1 cellular context compared by ENCODE assay signal in genomic region chr13:48000559-48001126, GRCh38.
TF ChIP-seq lines count a peak whose summit lies in the region.

No MANE protein-coding gene starts in this region.

TF ChIP-seq in HepG2, 621 proteins besides CTCF, POLR2A, EP300 and RAD21 (continued from another document and continues in another):
- TF ChIP-seq PRDM15 (CRISPR knock-in tag; IDR thresholded peaks at IDR 0.05) (no peak), RELA (CRISPR knock-in tag; IDR thresholded peaks at IDR 0.05) (no peak), ZHX1 (CRISPR knock-in tag; IDR thresholded peaks at IDR 0.05; ENCODE audit: low read depth) (peak; percentile 12; the same call in 1 of the 2 replicates), ZHX2 (IDR thresholded peaks at IDR 0.05; ENCODE audit: low read depth) (no peak), ZHX2 (CRISPR knock-in tag; IDR thresholded peaks at IDR 0.05; ENCODE audit: borderline replicate concordance) (no peak), SNAPC2 (CRISPR knock-in tag; IDR thresholded peaks at IDR 0.05) (no peak), CHD2 (IDR thresholded peaks at IDR 0.05; ENCODE audit: low read depth, low read length) (no peak), KAT7 (CRISPR knock-in tag; IDR thresholded peaks at IDR 0.05; ENCODE audit: borderline replicate concordance) (no peak), ZNF761 (CRISPR knock-in tag; conservative IDR thresholded peaks at IDR 0.05) (0 out of 2 replicates have a peak, but pooled peaks have one; percentile 36), PAX8 (CRISPR knock-in tag; IDR thresholded peaks at IDR 0.05; ENCODE audit: borderline replicate concordance) (0 out of 2 replicates have a peak, but pooled peaks have one; percentile 57), RFX1 (IDR thresholded peaks at IDR 0.05) (no peak), SP4 (CRISPR knock-in tag; IDR thresholded peaks at IDR 0.05) (no peak), SP140L (CRISPR knock-in tag; IDR thresholded peaks at IDR 0.05; ENCODE audit: borderline replicate concordance) (no peak; the same call in 1 of the 2 replicates), ZNF784 (CRISPR knock-in tag; IDR thresholded peaks at IDR 0.05; ENCODE audit: borderline replicate concordance) (no peak), ZNF124 (CRISPR knock-in tag; IDR thresholded peaks at IDR 0.05) (no peak), CBX5 (CRISPR knock-in tag; IDR thresholded peaks at IDR 0.05; ENCODE audit: borderline replicate concordance) (no peak), MYC (CRISPR knock-in tag; IDR thresholded peaks at IDR 0.05; ENCODE audit: borderline replicate concordance) (no peak), ZNF644 (CRISPR knock-in tag; IDR thresholded peaks at IDR 0.05; ENCODE audit: low read depth) (no peak), ZNF678 (CRISPR knock-in tag; IDR thresholded peaks at IDR 0.05) (0 out of 2 replicates have a peak, but pooled peaks have one; percentile 58), TBL1XR1 (IDR thresholded peaks at IDR 0.05; ENCODE audit: borderline replicate concordance, low read length, partially characterized antibody) (no peak), ZIK1 (CRISPR knock-in tag; IDR thresholded peaks at IDR 0.05; ENCODE audit: borderline replicate concordance, low read depth) (no peak), CREB3 (CRISPR knock-in tag; IDR thresholded peaks at IDR 0.05) (no peak), ATM (IDR thresholded peaks at IDR 0.05; ENCODE audit: borderline replicate concordance) (no peak), ZNF672 (CRISPR knock-in tag; IDR thresholded peaks at IDR 0.05) (no peak), ZNF496 (CRISPR knock-in tag; IDR thresholded peaks at IDR 0.05; ENCODE audit: insufficient replicate concordance) (no peak), ZNF597 (CRISPR knock-in tag; IDR thresholded peaks at IDR 0.05) (no peak), ISX (CRISPR knock-in tag; conservative IDR thresholded peaks at IDR 0.05) (no peak), HNRNPL (IDR thresholded peaks at IDR 0.05; ENCODE audit: low read depth, low read length) (0 out of 2 replicates have a peak, but pooled peaks have one; percentile 13), ZNF704 (CRISPR knock-in tag; IDR thresholded peaks at IDR 0.05; ENCODE audit: borderline replicate concordance) (no peak), ZNF235 (CRISPR knock-in tag; IDR thresholded peaks at IDR 0.05; ENCODE audit: borderline replicate concordance) (no peak), ZBTB7B (CRISPR knock-in tag; IDR thresholded peaks at IDR 0.05) (no peak), ZNF160 (CRISPR knock-in tag; IDR thresholded peaks at IDR 0.05) (no peak), TGIF2 (CRISPR knock-in tag; IDR thresholded peaks at IDR 0.05) (0 out of 2 replicates have a peak, but pooled peaks have one; percentile 9), KMT2B (CRISPR knock-in tag; IDR thresholded peaks at IDR 0.05) (no peak), MIXL1 (CRISPR knock-in tag; IDR thresholded peaks at IDR 0.05) (no peak), ZNF256 (CRISPR knock-in tag; conservative IDR thresholded peaks at IDR 0.05) (no peak), TAF1 (CRISPR knock-in tag; IDR thresholded peaks at IDR 0.05) (no peak), TOPORS (CRISPR knock-in tag; IDR thresholded peaks at IDR 0.05) (no peak), CENPT (CRISPR knock-in tag; IDR thresholded peaks at IDR 0.05; ENCODE audit: low read depth) (0 out of 2 replicates have a peak, but pooled peaks have one; percentile 73), ZNF333 (CRISPR knock-in tag; IDR thresholded peaks at IDR 0.05; ENCODE audit: borderline replicate concordance) (no peak; the same call in none of the 2 replicates), ZNF317 (CRISPR knock-in tag; IDR thresholded peaks at IDR 0.05) (no peak), NCOA1 (CRISPR knock-in tag; IDR thresholded peaks at IDR 0.05) (no peak), AGO2 (optimal IDR thresholded peaks at IDR 0.05; ENCODE audit: low read depth, low read length) (no peak)
- TF ChIP-seq, protein P1, sequence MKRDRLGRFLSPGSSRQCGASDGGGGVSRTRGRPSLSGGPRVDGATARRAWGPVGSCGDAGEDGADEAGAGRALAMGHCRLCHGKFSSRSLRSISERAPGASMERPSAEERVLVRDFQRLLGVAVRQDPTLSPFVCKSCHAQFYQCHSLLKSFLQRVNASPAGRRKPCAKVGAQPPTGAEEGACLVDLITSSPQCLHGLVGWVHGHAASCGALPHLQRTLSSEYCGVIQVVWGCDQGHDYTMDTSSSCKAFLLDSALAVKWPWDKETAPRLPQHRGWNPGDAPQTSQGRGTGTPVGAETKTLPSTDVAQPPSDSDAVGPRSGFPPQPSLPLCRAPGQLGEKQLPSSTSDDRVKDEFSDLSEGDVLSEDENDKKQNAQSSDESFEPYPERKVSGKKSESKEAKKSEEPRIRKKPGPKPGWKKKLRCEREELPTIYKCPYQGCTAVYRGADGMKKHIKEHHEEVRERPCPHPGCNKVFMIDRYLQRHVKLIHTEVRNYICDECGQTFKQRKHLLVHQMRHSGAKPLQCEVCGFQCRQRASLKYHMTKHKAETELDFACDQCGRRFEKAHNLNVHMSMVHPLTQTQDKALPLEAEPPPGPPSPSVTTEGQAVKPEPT (CRISPR knock-in tag; IDR thresholded peaks at IDR 0.05; ENCODE audit: low read depth), result no peak
- TF ChIP-seq, protein P2, sequence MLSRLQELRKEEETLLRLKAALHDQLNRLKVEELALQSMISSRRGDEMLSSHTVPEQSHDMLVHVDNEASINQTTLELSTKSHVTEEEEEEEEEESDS (CRISPR knock-in tag; IDR thresholded peaks at IDR 0.05; ENCODE audit: borderline replicate concordance), result no peak
- TF ChIP-seq, protein P3, sequence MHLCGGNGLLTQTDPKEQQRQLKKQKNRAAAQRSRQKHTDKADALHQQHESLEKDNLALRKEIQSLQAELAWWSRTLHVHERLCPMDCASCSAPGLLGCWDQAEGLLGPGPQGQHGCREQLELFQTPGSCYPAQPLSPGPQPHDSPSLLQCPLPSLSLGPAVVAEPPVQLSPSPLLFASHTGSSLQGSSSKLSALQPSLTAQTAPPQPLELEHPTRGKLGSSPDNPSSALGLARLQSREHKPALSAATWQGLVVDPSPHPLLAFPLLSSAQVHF (CRISPR knock-in tag; IDR thresholded peaks at IDR 0.05), result no peak
- TF ChIP-seq, protein P4, sequence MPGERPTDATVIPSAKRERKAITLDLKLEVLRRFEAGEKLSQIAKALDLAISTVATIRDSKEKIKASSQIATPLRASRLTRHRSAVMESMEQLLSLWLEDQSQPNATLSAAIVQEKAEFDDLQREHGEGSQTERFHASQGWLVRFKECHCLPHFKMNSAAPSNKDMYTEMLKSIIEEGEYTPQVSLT (CRISPR knock-in tag; IDR thresholded peaks at IDR 0.05; ENCODE audit: borderline replicate concordance, low read depth), result no peak
